ENCODE assay signal across 9 cellular contexts in genomic region chr6:146651482-146651863, GRCh38. TPM values are rescaled to one million over a fixed set of nuclear protein-coding genes. Genes with fewer than 3 reads are reported as not detected.
"Had no signal": no experiment of that assay in that cellular context is flagged by ENCODE, and none has a peak within 500 bp of the region (broad histone marks: within the 10 kb centered on the region; RNA-seq: fewer than 3 reads in every experiment).

No MANE protein-coding gene starts in this region.

- ATAC-seq: GM23338 had no signal

- H3K4me1 Mint-ChIP-seq: GM23338, H9 had no signal

- H3K4me2 ChIP-seq: GM23338 had no signal

- H3K4me3 Mint-ChIP-seq: GM23338, H9 had no signal

- H3K4me3 ChIP-seq: GM23338, K562 had no signal

- H3K27ac ChIP-seq: HL-60 had no signal

- DNase-seq: H9, HCEC 1CT, IMR-90 had no signal

- FAIRE-seq: H1, H54, K562 had no signal

- H3K27ac Mint-ChIP-seq: GM23338, H9 had no signal

RNA-seq across cellular contexts. Expression of gene ADGB, which starts 52.7 kb away (rescaled TPM):
- total RNA-seq: GM23338, H1, H9, HT1080, IMR-90, K562 had no signal
- polyA plus RNA-seq: GM23338, H1, IMR-90, K562 had no signal
